In genomic region chr1:44417351-44418021, GRCh38 we compare ENCODE assay signal across 8 cellular contexts. TPM values are rescaled to one million over a fixed set of nuclear protein-coding genes. Genes with fewer than 3 reads are reported as not detected.
A peak's percentile ranks its signal among the peaks of the same experiment; 100 is the strongest.
DNase-seq lines count a peak whose midpoint lies in the region; ATAC-seq lines count a peak whose summit lies in the region.

No MANE protein-coding gene starts in this region.

- ATAC-seq in T-cell (replicated peaks in 1 of 4) (peak; percentile 45 to 63 (median 52)), left ventricle myocardium superior (peak; percentile 95)

- H3K4me1 Mint-ChIP-seq in activated naive CD4-positive, alpha-beta T cell treated with anti-CD3 and anti-CD28 coated beads for 36 hours (ENCODE audit: low read depth): peaks cover 6% of the 10 kb centered on the region
- H3K4me1 Mint-ChIP-seq in T-cell: peaks cover 0 to 8% (median 7%) of the 10 kb centered on the region in 3 donors

- no peak overlapping the region for H4K8ac ChIP-seq in trophoblast cell (ENCODE audit: low read depth, low read length)

- peaks cover 0 to 12% of the 10 kb centered on the region in 2 experiments for H3K4me1 ChIP-seq in trophoblast cell (ENCODE audit: control insufficient read depth in 1 of 2, insufficient read depth in 2 of 2, low read length in 2 of 2)

- no peak overlapping the region for H2BK12ac ChIP-seq in trophoblast cell (ENCODE audit: low read length)

- no peaks in the 10 kb centered on the region for H3K79me2 ChIP-seq in trophoblast cell (ENCODE audit: control insufficient read depth, insufficient read depth, low read length, poor library complexity)

- no peak overlapping the region for H2BK120ac ChIP-seq in trophoblast cell (ENCODE audit: insufficient read depth, low read length, poor library complexity)

- peak overlapping the region; percentile 13 for H3K4me3 Mint-ChIP-seq in activated naive CD4-positive, alpha-beta T cell treated with anti-CD3 and anti-CD28 coated beads for 36 hours
- peak overlapping the region in 2 of 3 donors; percentile 37 to 62 for H3K4me3 Mint-ChIP-seq in T-cell

- DNase-seq in activated naive CD4-positive, alpha-beta T cell treated with anti-CD3 and anti-CD28 coated beads for 36 hours: peak; percentile 13
- DNase-seq in activated naive CD4-positive, alpha-beta T cell treated with anti-CD3 and anti-CD28 coated beads, Interleukin-2, amount 50 U/mL, for 16 hours: no peak
- DNase-seq in T-cell (peak in 3 of 34 experiments; percentile 7 to 42 (median 9)), left ventricle myocardium superior (peak; percentile 71), trophoblast cell (peak in 1 of 2 donors; percentile 38), inferior parietal cortex (ENCODE audit: extremely low spot score) (no peak), D341Med (ENCODE audit: low spot score) (no peak)
- DNase-seq in stimulated activated naive CD4-positive, alpha-beta T cell treated with Interleukin-2 at 50 U/mL for 16 hours (lab: John Stamatoyannopoulos, UW): no peak

- no peak overlapping the region for H2AFZ ChIP-seq in trophoblast cell (ENCODE audit: insufficient read depth, low read length, poor library complexity)

- CTCF ChIA-PET in activated naive CD4-positive, alpha-beta T cell treated with anti-CD3 and anti-CD28 coated beads for 36 hours (lab: Charles Lee): interaction anchor here (0.6 kb wide), 1 partner anchor 85 kb away, joined by 6 read pairs; no protein-coding TSS in a partner anchor
- CTCF ChIA-PET in T-cell (lab: Charles Lee): no interaction called here

- no peak overlapping the region for H4K12ac ChIP-seq in trophoblast cell (ENCODE audit: low read depth, low read length)

- H3K9ac ChIP-seq in trophoblast cell (ENCODE audit: low read length): no peak overlapping the region

- no peaks in the 10 kb centered on the region for H3K9me3 Mint-ChIP-seq in activated naive CD4-positive, alpha-beta T cell treated with anti-CD3 and anti-CD28 coated beads for 36 hours
- no peaks in the 10 kb centered on the region for H3K9me3 Mint-ChIP-seq in T-cell

- no peak overlapping the region for H3K4ac ChIP-seq in trophoblast cell (ENCODE audit: low read depth, low read length)

- H3K9me3 ChIP-seq in trophoblast cell (ENCODE audit: insufficient read depth, low read depth, low read length): peaks cover 1% of the 10 kb centered on the region

- H4K91ac ChIP-seq in trophoblast cell (ENCODE audit: low read depth, low read length): no peak overlapping the region

- peaks cover 46% of the 10 kb centered on the region for H3K27me3 Mint-ChIP-seq in activated naive CD4-positive, alpha-beta T cell treated with anti-CD3 and anti-CD28 coated beads for 36 hours (ENCODE audit: low read depth)
- peaks cover 45 to 51% of the 10 kb centered on the region in 2 donors for H3K27me3 Mint-ChIP-seq in T-cell

- peak overlapping the region; percentile 71 for H3K4me2 ChIP-seq in trophoblast cell (ENCODE audit: low read length)

- peaks cover 33% of the 10 kb centered on the region for H3K27me3 ChIP-seq in trophoblast cell (ENCODE audit: insufficient read depth, low read length)

- POLR2A ChIA-PET in T-cell (lab: Charles Lee): no interaction called here

- WGBS in trophoblast cell (ENCODE audit: extremely low coverage, insufficient coverage, insufficient read length): no CpG with 5 or more reads among the region's 65 CpGs

- H3K36me3 ChIP-seq in trophoblast cell (ENCODE audit: control insufficient read depth in 1 of 2, insufficient read depth in 2 of 2, low read length in 2 of 2): no peaks in the 10 kb centered on the region

- H3K18ac ChIP-seq in trophoblast cell (ENCODE audit: low read length): no peak overlapping the region

- H3K14ac ChIP-seq in trophoblast cell (ENCODE audit: low read length): no peak overlapping the region

- H3K79me1 ChIP-seq in trophoblast cell (ENCODE audit: low read length): no peaks in the 10 kb centered on the region

- H3K27ac ChIP-seq in trophoblast cell (ENCODE audit: low read depth, low read length): no peak overlapping the region

- peak overlapping the region; percentile 42 for H3K4me3 ChIP-seq in trophoblast cell (ENCODE audit: low read depth, low read length)

- no peak overlapping the region for H2BK5ac ChIP-seq in trophoblast cell (ENCODE audit: low read depth, low read length, poor library complexity)

- H2AK5ac ChIP-seq in trophoblast cell (ENCODE audit: low read length): no peak overlapping the region

- intact Hi-C loops in activated naive CD4-positive, alpha-beta T cell treated with anti-CD3 and anti-CD28 coated beads for 36 hours (cut with micrococcal nuclease): no loop called here
- intact Hi-C loops in left ventricle myocardium superior (cut with micrococcal nuclease): no loop called here

- H3K27ac Mint-ChIP-seq in activated naive CD4-positive, alpha-beta T cell treated with anti-CD3 and anti-CD28 coated beads for 36 hours: no peak overlapping the region
- no peak overlapping the region for H3K27ac Mint-ChIP-seq in T-cell

- no peaks in the 10 kb centered on the region for H3K36me3 Mint-ChIP-seq in activated naive CD4-positive, alpha-beta T cell treated with anti-CD3 and anti-CD28 coated beads for 36 hours (ENCODE audit: low read depth)
- H3K36me3 Mint-ChIP-seq in T-cell: no peaks in the 10 kb centered on the region

- H3K23ac ChIP-seq in trophoblast cell (ENCODE audit: low read length): no peak overlapping the region

RNA-seq across cellular contexts. Expression of gene RNF220, which starts 12.4 kb away (rescaled TPM):
- 10 to 100 TPM; 71.6 to 81.6 TPM for total RNA-seq in activated naive CD4-positive, alpha-beta T cell treated with anti-CD3 and anti-CD28 coated beads for 36 hours
- total RNA-seq in T-cell (100 to 1,000 TPM in 4 of 5 donors, 10 to 100 TPM in 1; 97.1 to 138 (median 127) TPM), left ventricle myocardium superior (71.2 TPM)
- polyA plus RNA-seq in trophoblast cell (2013): 44.6 and 48.5 TPM in 2 replicates

Comparison
In these comparisons a context has a peak if more than half of its experiments do, and no peak if none do; other contexts are left out.
1. DNase-seq: peak in activated naive CD4-positive, alpha-beta T cell treated with anti-CD3 and anti-CD28 coated beads for 36 hours (single experiment) and left ventricle myocardium superior (single experiment); none in activated naive CD4-positive, alpha-beta T cell treated with anti-CD3 and anti-CD28 coated beads, Interleukin-2, amount 50 U/mL, for 16 hours (single experiment), inferior parietal cortex (single experiment), stimulated activated naive CD4-positive, alpha-beta T cell treated with Interleukin-2 at 50 U/mL for 16 hours (single experiment) and D341Med (single experiment).